In genomic region chr3:9951598-9951961, GRCh38 we compare ENCODE assay signal across 8 cellular contexts. TPM values are rescaled to one million over a fixed set of nuclear protein-coding genes. Genes with fewer than 3 reads are reported as not detected.
DNase-seq lines count a peak whose midpoint lies in the region; ATAC-seq and TF ChIP-seq lines count a peak whose summit lies in the region.

No MANE protein-coding gene starts in this region.

- H3K27ac ChIP-seq in C4-2B, result peak overlapping the region; percentile 14; the same call in 1 of the 2 replicates
- H3K27ac ChIP-seq in mucosa of rectum (ENCODE audit: low read depth in 2 of 2, low read length in 2 of 2), result no peak overlapping the region

- no peaks in the 10 kb centered on the region for H3K9me3 ChIP-seq in mucosa of rectum (ENCODE audit: control insufficient read depth in 2 of 2, low read length in 2 of 2)

- in situ Hi-C loops in astrocyte of the spinal cord (cut with HindIII; ENCODE audit: low sequenced_read_pairs), result no loop called here

- peaks cover 7 to 16% of the 10 kb centered on the region in 2 donors for H3K4me1 ChIP-seq in mucosa of rectum (ENCODE audit: control insufficient read depth in 2 of 2, insufficient read depth in 2 of 2, low read length in 2 of 2)

- no peak overlapping the region for H3K27ac Mint-ChIP-seq in HFFc6

- H3K9me3 Mint-ChIP-seq in HFFc6, result no peaks in the 10 kb centered on the region

- H3K4me1 Mint-ChIP-seq in HFFc6 (ENCODE audit: low read depth), result peaks cover 32% of the 10 kb centered on the region

- ATAC-seq in HG03520 (IDR thresholded peaks at IDR 0.05; ENCODE audit: unreplicated experiment), result no peak

- H3K27me3 ChIP-seq in mucosa of rectum (ENCODE audit: control insufficient read depth in 2 of 2, insufficient read depth in 2 of 2, low read length in 2 of 2), result no peaks in the 10 kb centered on the region

- peaks cover 1% of the 10 kb centered on the region for H3K27me3 Mint-ChIP-seq in HFFc6 (ENCODE audit: insufficient read depth)

- no peaks in the 10 kb centered on the region for H3K36me3 ChIP-seq in mucosa of rectum (ENCODE audit: control insufficient read depth in 2 of 2, insufficient read depth in 2 of 2, low read length in 2 of 2)

- TF ChIP-seq CTCF in C4-2B (conservative IDR thresholded peaks at IDR 0.05) (no peak), HFFc6 (IDR thresholded peaks at IDR 0.05) (no peak), astrocyte of the spinal cord (IDR thresholded peaks at IDR 0.05; ENCODE audit: low read depth, low read length) (no peak)

- H3K9ac ChIP-seq in mucosa of rectum (ENCODE audit: low read depth in 1 of 2, low read length in 2 of 2), result peak overlapping the region in 1 of 2 donors; percentile 24

- no peak for DNase-seq in HFFc6
- no peak for DNase-seq in astrocyte of the spinal cord (ENCODE audit: low read depth, low spot score)
- DNase-seq in HCEC 1CT, result no peak
- no peak for DNase-seq in NCI-H2029 treated with DMSO at 0.1 percent for 48 hours (lab: John Stamatoyannopoulos, UW)
- DNase-seq in effector CD8-positive, alpha-beta T cell (lab: John Stamatoyannopoulos, UW), result no peak

- H3K4me3 ChIP-seq in astrocyte of the spinal cord (ENCODE audit: low read depth, low read length), result peak overlapping the region; percentile 55
- peak overlapping the region; percentile 61 to 65 for H3K4me3 ChIP-seq in mucosa of rectum (ENCODE audit: low read length in 2 of 2)

- H3K36me3 Mint-ChIP-seq in HFFc6 (ENCODE audit: low read depth), result no peaks in the 10 kb centered on the region

- peak overlapping the region; percentile 85 for H3K4me3 Mint-ChIP-seq in HFFc6

RNA-seq across cellular contexts. Expression of gene PRRT3, which starts 0.6 kb away (rescaled TPM):
- total RNA-seq in HFFc6 (2021; fragmentation: NEBNext Ultra II Directional; extraction: Animal tissue kit (Norgen Biotek cat#: 25700)), result 1 to 10 TPM; 4.3 to 9.2 (median 7.7) TPM

RNA-seq across cellular contexts. Expression of gene CRELD1, which starts 17.9 kb away (rescaled TPM):
- total RNA-seq in HFFc6 (2021; fragmentation: NEBNext Ultra II Directional; extraction: Animal tissue kit (Norgen Biotek cat#: 25700)), result 10 to 100 TPM; 11.3 to 22.6 (median 12.4) TPM

RNA-seq across cellular contexts. Expression of gene IL17RC, which starts 34.7 kb away (rescaled TPM):
- total RNA-seq in HFFc6 (2021; fragmentation: NEBNext Ultra II Directional; extraction: Animal tissue kit (Norgen Biotek cat#: 25700)), result 10 to 100 TPM; 26.3 to 33.6 (median 29.6) TPM

RNA-seq across cellular contexts. Expression of gene EMC3, which starts 35.1 kb away (rescaled TPM):
- 100 to 1,000 TPM in 2 of 6 experiments, 10 to 100 TPM in 4; 82.3 to 119 (median 96.5) TPM for total RNA-seq in HFFc6 (2021; fragmentation: NEBNext Ultra II Directional; extraction: Animal tissue kit (Norgen Biotek cat#: 25700))

RNA-seq across cellular contexts. Expression of gene IL17RE, which starts 48.9 kb away (rescaled TPM):
- under 1 TPM; 0.51 to 0.80 (median 0.65) TPM for total RNA-seq in HFFc6 (2021; fragmentation: NEBNext Ultra II Directional; extraction: Animal tissue kit (Norgen Biotek cat#: 25700))
